8 cellular contexts compared by ENCODE assay signal in the genomic region with DNA sequence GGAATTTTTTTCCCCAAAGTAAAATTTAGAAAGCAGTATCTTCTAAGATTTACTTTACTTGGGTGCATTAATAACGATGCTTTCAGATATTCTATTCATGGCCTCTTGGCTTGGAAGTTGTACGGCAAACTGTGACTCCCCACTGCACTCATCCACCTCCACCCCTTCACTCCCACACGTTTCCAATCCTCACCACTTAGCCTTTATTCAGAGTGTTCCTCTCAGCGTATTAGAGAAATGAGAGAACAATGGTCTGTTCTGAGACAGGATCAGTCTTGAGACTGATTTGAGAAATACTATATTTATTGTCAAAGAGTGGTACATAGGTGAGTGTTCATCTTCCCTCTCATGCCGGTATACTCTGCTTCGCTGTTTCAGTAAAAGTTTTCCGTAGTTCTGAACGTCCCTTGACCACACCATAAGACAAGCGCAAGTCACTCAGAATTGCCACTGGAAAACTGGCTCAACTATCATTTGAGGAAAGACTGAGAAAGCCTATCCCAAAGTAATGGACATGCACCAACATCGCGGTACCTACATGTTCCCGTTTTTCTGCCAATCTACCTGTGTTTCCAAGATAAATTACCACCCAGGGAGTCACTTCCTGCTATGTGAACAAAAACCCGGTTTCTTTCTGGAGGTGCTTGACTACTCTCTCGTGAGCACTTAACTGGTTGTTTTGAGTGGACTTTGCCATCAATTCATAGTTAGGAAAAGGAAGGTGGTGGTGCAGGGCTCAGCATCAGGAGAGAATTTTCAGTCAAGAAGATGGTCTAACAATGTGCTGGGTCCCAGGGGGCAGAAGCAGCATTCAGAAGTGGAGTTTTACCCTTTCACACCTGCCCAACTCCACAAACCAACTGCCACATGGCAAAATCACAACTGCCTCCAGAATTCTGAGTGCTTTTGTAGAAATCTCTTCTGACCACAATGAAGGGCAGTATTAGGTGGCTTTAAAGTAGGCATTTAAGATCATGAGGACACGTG. TPM values are rescaled to one million over a fixed set of nuclear protein-coding genes. Genes with fewer than 3 reads are reported as not detected.
DNase-seq lines count a peak whose midpoint lies in the region; ATAC-seq and TF ChIP-seq lines count a peak whose summit lies in the region.

No MANE protein-coding gene starts in this region.

- H3K27ac ChIP-seq in ACC112 (ENCODE audit: low read depth, low read length) (no peak overlapping the region), HCT116 (ENCODE audit: low read depth, low read length) (no peak overlapping the region), caudate nucleus (ENCODE audit: low read depth, low read length) (peak overlapping the region; percentile 60), muscle layer of duodenum (ENCODE audit: low read length) (peak overlapping the region; percentile 76)

- BruUV-seq in HCT116 (replicated peaks; lab: Mats Ljungman, UMichigan): TSS peak; percentile 51

- H3K4me2 ChIP-seq in HCT116 (ENCODE audit: low read length): peak overlapping the region; percentile 70

- intact Hi-C loops in HCT116 (cut with micrococcal nuclease): loop anchor here (5.0 kb wide), 1 partner anchor 133 kb away; no protein-coding TSS in a partner anchor

- peaks cover 44% of the 10 kb centered on the region for H3K27me3 ChIP-seq in ACC112 (ENCODE audit: insufficient read depth, low read length)
- H3K27me3 ChIP-seq in HCT116 (ENCODE audit: insufficient read depth, low read length): no peaks in the 10 kb centered on the region
- no peaks in the 10 kb centered on the region for H3K27me3 ChIP-seq in muscle layer of duodenum (ENCODE audit: low read depth, low read length)

- no peak for DNase-seq in HCT116 (ENCODE audit: low read depth, low spot score)
- DNase-seq in caudate nucleus (lab: John Stamatoyannopoulos, UW): peak in 2 of 61 donors; percentile 23 to 30
- DNase-seq in mucosa of gallbladder (ENCODE audit: low spot score): no peak

- CTCF ChIA-PET in HCT116 (lab: Charles Lee): interaction anchor here (1.3 kb wide), 1 partner anchor 100 kb away, joined by 3 read pairs; no protein-coding TSS in a partner anchor

- H3K4me3 ChIP-seq in ACC112 (ENCODE audit: low read depth, low read length) (peak overlapping the region; percentile 85), HCT116 (replicated peaks in 1 of 2; ENCODE audit: low read depth in 1 of 2, low read length in 2 of 2) (peak overlapping the region in 1 of 2 experiments; percentile 65; a peak in 1 of 4 replicates), muscle layer of duodenum (ENCODE audit: low read depth in 1 of 2, low read length in 2 of 2) (peak overlapping the region; percentile 88 to 89)

- H3K9me2 ChIP-seq in HCT116 (ENCODE audit: insufficient read depth): no peaks in the 10 kb centered on the region

- H2AFZ ChIP-seq in ACC112 (ENCODE audit: low read length, unreplicated experiment) (no peak overlapping the region), HCT116 (ENCODE audit: low read depth, low read length, poor library complexity, severe bottlenecking) (no peak overlapping the region)

- H3K4me1 ChIP-seq in ACC112 (ENCODE audit: control insufficient read depth, insufficient read depth, low read length, unreplicated experiment) (peaks cover 10% of the 10 kb centered on the region), HCT116 (ENCODE audit: control insufficient read depth in 1 of 2, insufficient read depth in 2 of 2, low read length in 2 of 2) (peaks cover 9 to 28% of the 10 kb centered on the region in 2 experiments), muscle layer of duodenum (ENCODE audit: control insufficient read depth in 1 of 2, insufficient read depth in 2 of 2, low read length in 2 of 2) (peaks cover 19 to 25% of the 10 kb centered on the region in 2 donors)

- no peak for TF ChIP-seq RAD21 in HCT116 (IDR thresholded peaks at IDR 0.05; ENCODE audit: low read depth)

- H3K36me3 ChIP-seq in ACC112 (ENCODE audit: insufficient read depth, low read length): no peaks in the 10 kb centered on the region
- no peaks in the 10 kb centered on the region for H3K36me3 ChIP-seq in HCT116 (ENCODE audit: control insufficient read depth in 1 of 2, insufficient read depth in 2 of 2, low read length in 2 of 2)
- H3K36me3 ChIP-seq in muscle layer of duodenum (ENCODE audit: control insufficient read depth in 1 of 2, insufficient read depth in 2 of 2, low read length in 2 of 2): no peaks in the 10 kb centered on the region

- H3K9me3 ChIP-seq in HCT116 (ENCODE audit: control insufficient read depth in 1 of 2, insufficient read depth in 1 of 2, low read depth in 1 of 2, low read length in 2 of 2) (no peaks in the 10 kb centered on the region), muscle layer of duodenum (ENCODE audit: control insufficient read depth in 1 of 2, low read length in 2 of 2) (no peaks in the 10 kb centered on the region)

- no peak overlapping the region for H3K9ac ChIP-seq in HCT116 (ENCODE audit: low read length)

- RAD21 ChIA-PET in HCT116 (lab: Charles Lee; ENCODE audit: low non-redundant PET in 1 of 2, low total read pairs in 2 of 2, uncharacterized antibody in 2 of 2, unreplicated experiment in 2 of 2): no interaction called here

- POLR2A ChIA-PET in HCT116 (lab: Charles Lee): no interaction called here

- H4K20me1 ChIP-seq in HCT116 (ENCODE audit: insufficient read depth): no peaks in the 10 kb centered on the region

- no peak for TF ChIP-seq POLR2A in HCT116 (IDR thresholded peaks at IDR 0.05; ENCODE audit: borderline replicate concordance, extremely low read depth, insufficient read depth, insufficient read length)

- no peak for TF ChIP-seq CTCF in HCT116 (IDR thresholded peaks at IDR 0.05 in 2 of 3, conservative IDR thresholded peaks at IDR 0.05 in 1 of 3; ENCODE audit: borderline replicate concordance in 1 of 3, insufficient read depth in 1 of 3, low read depth in 2 of 3, low read length in 2 of 3)

- ATAC-seq in HCT116 (no peak), GM19455 (IDR thresholded peaks at IDR 0.05; ENCODE audit: unreplicated experiment) (no peak), HG03025 (IDR thresholded peaks at IDR 0.05; ENCODE audit: low FRiP score, unreplicated experiment) (no peak), GM21723 (IDR thresholded peaks at IDR 0.05; ENCODE audit: unreplicated experiment) (no peak)

- no peaks in the 10 kb centered on the region for H3K79me2 ChIP-seq in ACC112 (ENCODE audit: control insufficient read depth, insufficient read depth, low read length, unreplicated experiment)
- H3K79me2 ChIP-seq in HCT116 (ENCODE audit: insufficient read depth, low read length): peaks cover 8% of the 10 kb centered on the region; the same call in 1 of the 2 replicates

TF ChIP-seq in HCT116, 20 proteins besides CTCF, POLR2A, EP300 and RAD21:
- no peak for TF ChIP-seq ZFX (IDR thresholded peaks at IDR 0.05)
- TF ChIP-seq SIN3A (IDR thresholded peaks at IDR 0.05; ENCODE audit: low read depth): peak; percentile 5; the same call in 1 of the 2 replicates
TF ChIP-seq in HCT116: peak in this region for 1.

RNA-seq across cellular contexts. Expression of a gene that starts 1.5 kb away (rescaled TPM):
- total RNA-seq in HCT116 (2021; ENCODE audit: unreplicated experiment): 13.6 TPM
- polyA plus RNA-seq in HCT116 (2012): 15.2 and 17.9 TPM in 2 replicates
- total RNA-seq in mucosa of gallbladder: 51.5 TPM

Comparison
In these comparisons a context has a peak if more than half of its experiments do, and no peak if none do; other contexts are left out.
1. H3K27ac ChIP-seq: peak in caudate nucleus (single experiment) and muscle layer of duodenum (single experiment); none in ACC112 (single experiment) and HCT116 (single experiment).